ENCODE assay signal across 8 cellular contexts in genomic region chr9:116687762-116688160, GRCh38. TPM values are rescaled to one million over a fixed set of nuclear protein-coding genes. Genes with fewer than 3 reads are reported as not detected.
A peak's percentile ranks its signal among the peaks of the same experiment; 100 is the strongest.
DNase-seq lines count a peak whose midpoint lies in the region; ATAC-seq and TF ChIP-seq lines count a peak whose summit lies in the region.

No MANE protein-coding gene starts in this region.

- peaks cover 54% of the 10 kb centered on the region for H3K79me2 ChIP-seq in HCT116 (ENCODE audit: insufficient read depth, low read length)

- H3K36me3 ChIP-seq in HCT116 (ENCODE audit: control insufficient read depth in 1 of 2, insufficient read depth in 2 of 2, low read length in 2 of 2) (no peaks in the 10 kb centered on the region), cardiac muscle cell (no peaks in the 10 kb centered on the region), rectal smooth muscle tissue (ENCODE audit: control insufficient read depth, insufficient read depth, low read length) (no peaks in the 10 kb centered on the region)

- H3K4me3 ChIP-seq in HCT116 (replicated peaks in 1 of 2; ENCODE audit: low read depth in 1 of 2, low read length in 2 of 2), result peak overlapping the region; percentile 76 to 77
- peak overlapping the region; percentile 66 for H3K4me3 ChIP-seq in cardiac muscle cell
- H3K4me3 ChIP-seq in rectal smooth muscle tissue (ENCODE audit: low read length), result peak overlapping the region; percentile 91

- peaks cover 0 to 20% of the 10 kb centered on the region in 2 experiments; a peak in 2 of 4 replicates for H3K4me1 ChIP-seq in HCT116 (ENCODE audit: control insufficient read depth in 1 of 2, insufficient read depth in 2 of 2, low read length in 2 of 2)
- peaks cover 3% of the 10 kb centered on the region for H3K4me1 ChIP-seq in cardiac muscle cell (ENCODE audit: low read depth)
- peaks cover 3% of the 10 kb centered on the region for H3K4me1 ChIP-seq in rectal smooth muscle tissue (ENCODE audit: control insufficient read depth, insufficient read depth, low read length)

- H4K20me1 ChIP-seq in HCT116 (ENCODE audit: insufficient read depth), result 0 out of 2 replicates have a peak, but pooled peaks cover 4% of the 10 kb centered on the region

- peaks cover 61% of the 10 kb centered on the region for H3K4me1 Mint-ChIP-seq in activated T-cell treated with anti-CD3 and anti-CD28 coated beads, Interleukin-2, amount 50 U/mL, for 4 hours (ENCODE audit: low read depth)

- peak overlapping the region; percentile 88 for H3K4me3 Mint-ChIP-seq in activated T-cell treated with anti-CD3 and anti-CD28 coated beads, Interleukin-2, amount 50 U/mL, for 4 hours

- H3K27ac ChIP-seq in HCT116 (ENCODE audit: low read depth, low read length), result peak overlapping the region; percentile 27; the same call in 1 of the 2 replicates
- no peak overlapping the region for H3K27ac ChIP-seq in cardiac muscle cell
- no peak overlapping the region for H3K27ac ChIP-seq in rectal smooth muscle tissue (ENCODE audit: low read depth, low read length)

- H2AFZ ChIP-seq in HCT116 (ENCODE audit: low read depth, low read length, poor library complexity, severe bottlenecking), result no peak overlapping the region

- H3K9ac ChIP-seq in HCT116 (ENCODE audit: low read length) (peak overlapping the region; percentile 77), rectal smooth muscle tissue (ENCODE audit: low read length) (peak overlapping the region; percentile 80)

- H3K27me3 ChIP-seq in HCT116 (ENCODE audit: insufficient read depth, low read length), result no peaks in the 10 kb centered on the region
- no peaks in the 10 kb centered on the region for H3K27me3 ChIP-seq in cardiac muscle cell
- no peaks in the 10 kb centered on the region for H3K27me3 ChIP-seq in rectal smooth muscle tissue (ENCODE audit: control insufficient read depth, insufficient read depth, low read length)

- H3K36me3 Mint-ChIP-seq in activated T-cell treated with anti-CD3 and anti-CD28 coated beads, Interleukin-2, amount 50 U/mL, for 4 hours (ENCODE audit: insufficient read depth), result no peaks in the 10 kb centered on the region

- no peak for TF ChIP-seq CTCF in HCT116 (IDR thresholded peaks at IDR 0.05 in 2 of 3, conservative IDR thresholded peaks at IDR 0.05 in 1 of 3; ENCODE audit: borderline replicate concordance in 1 of 3, insufficient read depth in 1 of 3, low read depth in 2 of 3, low read length in 2 of 3)
- TF ChIP-seq CTCF in cardiac muscle cell (IDR thresholded peaks at IDR 0.05; ENCODE audit: low read depth, low read length), result no peak

- RAD21 ChIA-PET in HCT116 (lab: Charles Lee; ENCODE audit: low non-redundant PET in 1 of 2, low total read pairs in 2 of 2, uncharacterized antibody in 2 of 2, unreplicated experiment in 2 of 2), result no interaction called here

- POLR2A ChIA-PET in HCT116 (lab: Charles Lee), result no interaction called here

- CTCF ChIA-PET in HCT116 (lab: Charles Lee), result interaction anchor here (0.5 kb wide), 1 partner anchor 139 kb away, joined by 3 read pairs; no protein-coding TSS in a partner anchor

- intact Hi-C loops in HCT116 (cut with micrococcal nuclease), result no loop called here

- peak; percentile 12 for ATAC-seq in HCT116
- peak; percentile 2 to 15 for ATAC-seq in activated T-cell treated with anti-CD3 and anti-CD28 coated beads, Interleukin-2, amount 50 U/mL, for 4 hours
- no peak for ATAC-seq in GM19397 (IDR thresholded peaks at IDR 0.05; ENCODE audit: unreplicated experiment)

- peak; percentile 26 for DNase-seq in AG08395 (ENCODE audit: low spot score)
- no peak for DNase-seq in HCT116 (ENCODE audit: low read depth, low spot score)
- DNase-seq in activated T-cell treated with anti-CD3 and anti-CD28 coated beads, Interleukin-2, amount 50 U/mL, for 4 hours, result no peak
- DNase-seq in cardiac muscle cell (ENCODE audit: low read depth in 1 of 2, low spot score in 1 of 2), result peak; percentile 9 to 19
- no peak for DNase-seq in activated CD8-positive, alpha-beta memory T cell treated with anti-CD3 and anti-CD28 coated beads for 24 hours
- DNase-seq in activated effector memory CD4-positive, alpha-beta T cell treated with anti-CD3 and anti-CD28 coated beads, Interleukin-2, amount 50 U/mL, for 16 hours, result no peak

- BruUV-seq in HCT116 (replicated peaks; lab: Mats Ljungman, UMichigan), result no TSS peak

- TF ChIP-seq RAD21 in HCT116 (IDR thresholded peaks at IDR 0.05; ENCODE audit: low read depth), result no peak

- peak overlapping the region; percentile 97 for H3K4me2 ChIP-seq in HCT116 (ENCODE audit: low read length)

- no peak for TF ChIP-seq POLR2A in HCT116 (IDR thresholded peaks at IDR 0.05; ENCODE audit: borderline replicate concordance, extremely low read depth, insufficient read depth, insufficient read length)

- H3K9me3 ChIP-seq in HCT116 (ENCODE audit: control insufficient read depth in 1 of 2, insufficient read depth in 1 of 2, low read depth in 1 of 2, low read length in 2 of 2) (no peaks in the 10 kb centered on the region), cardiac muscle cell (ENCODE audit: low read depth) (no peaks in the 10 kb centered on the region)

- H3K9me3 Mint-ChIP-seq in activated T-cell treated with anti-CD3 and anti-CD28 coated beads, Interleukin-2, amount 50 U/mL, for 4 hours, result no peaks in the 10 kb centered on the region

- no peaks in the 10 kb centered on the region for H3K9me2 ChIP-seq in HCT116 (ENCODE audit: insufficient read depth)

- H3K27me3 Mint-ChIP-seq in activated T-cell treated with anti-CD3 and anti-CD28 coated beads, Interleukin-2, amount 50 U/mL, for 4 hours (ENCODE audit: low read depth), result no peaks in the 10 kb centered on the region

TF ChIP-seq in HCT116, 20 proteins besides CTCF, POLR2A, EP300 and RAD21:
- no peak for TF ChIP-seq EGR1 (IDR thresholded peaks at IDR 0.05; ENCODE audit: low read depth)
- TF ChIP-seq REST (IDR thresholded peaks at IDR 0.05; ENCODE audit: low read depth), result no peak
- no peak for TF ChIP-seq SP1 (IDR thresholded peaks at IDR 0.05; ENCODE audit: low read depth)
- TF ChIP-seq SIN3A (IDR thresholded peaks at IDR 0.05; ENCODE audit: low read depth), result no peak
- TF ChIP-seq, protein P1, sequence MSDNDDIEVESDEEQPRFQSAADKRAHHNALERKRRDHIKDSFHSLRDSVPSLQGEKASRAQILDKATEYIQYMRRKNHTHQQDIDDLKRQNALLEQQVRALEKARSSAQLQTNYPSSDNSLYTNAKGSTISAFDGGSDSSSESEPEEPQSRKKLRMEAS (IDR thresholded peaks at IDR 0.05), result no peak
- TF ChIP-seq ATF3 (IDR thresholded peaks at IDR 0.05), result no peak
- no peak for TF ChIP-seq YY1 (IDR thresholded peaks at IDR 0.05; ENCODE audit: extremely low read depth, insufficient replicate concordance, low read depth, low read length)
- TF ChIP-seq CBX3 (IDR thresholded peaks at IDR 0.05; ENCODE audit: low read depth), result no peak
- no peak for TF ChIP-seq JUND (IDR thresholded peaks at IDR 0.05)
- no peak for TF ChIP-seq TCF7L2 (IDR thresholded peaks at IDR 0.05; ENCODE audit: borderline replicate concordance, extremely low read depth, insufficient read depth, insufficient read length)
- no peak for TF ChIP-seq EZH2 (IDR thresholded peaks at IDR 0.05)
- no peak for TF ChIP-seq CEBPB (IDR thresholded peaks at IDR 0.05; ENCODE audit: low read depth)
- no peak for TF ChIP-seq EZH2phosphoT487 (IDR thresholded peaks at IDR 0.05; ENCODE audit: borderline replicate concordance)
- no peak for TF ChIP-seq ZFX (IDR thresholded peaks at IDR 0.05)
- no peak for TF ChIP-seq FOSL1 (IDR thresholded peaks at IDR 0.05; ENCODE audit: low read depth)
- no peak for TF ChIP-seq SRF (IDR thresholded peaks at IDR 0.05; ENCODE audit: low read depth)
- no peak for TF ChIP-seq ZNF274 (IDR thresholded peaks at IDR 0.05; ENCODE audit: low read depth, low read length)

RNA-seq across cellular contexts. Expression of gene TRIM32, which starts 0.7 kb away (rescaled TPM):
- total RNA-seq in HCT116 (2021; ENCODE audit: unreplicated experiment) (23.2 TPM), cardiac muscle cell (14.0 and 15.0 TPM in 2 replicates)
- 11.0 and 12.9 TPM in 2 replicates for polyA plus RNA-seq in HCT116 (2012)
- 1 to 10 TPM; 7.4 to 9.5 (median 9.0) TPM for total RNA-seq in activated T-cell treated with anti-CD3 and anti-CD28 coated beads, Interleukin-2, amount 50 U/mL, for 4 hours
- polyA plus RNA-seq in cardiac muscle cell, result 13.9 and 18.3 TPM in 2 replicates

Comparison
In these comparisons a context has a peak if more than half of its experiments do, and no peak if none do; other contexts are left out.
1. DNase-seq: peak in AG08395 (single experiment) and cardiac muscle cell (2 of 2); none in HCT116 (single experiment), activated T-cell treated with anti-CD3 and anti-CD28 coated beads, Interleukin-2, amount 50 U/mL, for 4 hours (single experiment), activated CD8-positive, alpha-beta memory T cell treated with anti-CD3 and anti-CD28 coated beads for 24 hours (single experiment) and activated effector memory CD4-positive, alpha-beta T cell treated with anti-CD3 and anti-CD28 coated beads, Interleukin-2, amount 50 U/mL, for 16 hours (single experiment).
2. Peak in every context shown above with its lines, with median percentiles within 50 percentile points of each other: H3K4me3 ChIP-seq.